ENCODE assay signal across 26 cellular contexts in the genomic region with DNA sequence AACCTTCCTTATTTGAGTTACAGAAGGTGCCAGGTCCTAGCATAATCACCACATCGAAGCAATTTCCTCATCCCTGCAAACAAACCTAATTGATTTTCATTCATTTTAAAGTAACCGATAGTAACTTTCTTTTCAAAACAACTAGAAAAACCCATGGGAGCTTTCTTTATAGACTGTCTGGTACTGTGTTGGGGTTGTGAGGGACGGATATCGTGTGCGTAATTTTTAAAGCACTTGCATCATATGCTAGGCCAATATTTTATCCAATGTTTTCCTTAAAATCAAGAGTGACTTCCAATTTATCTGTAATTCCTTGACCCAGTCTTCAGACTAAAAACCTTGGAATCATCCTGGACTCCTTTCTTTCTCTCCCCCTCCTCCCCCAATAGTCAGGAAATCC.
DNase-seq lines count a peak whose midpoint lies in the region; ATAC-seq, FAIRE-seq and TF ChIP-seq lines count a peak whose summit lies in the region.
"Had no signal": no experiment of that assay in that cellular context is flagged by ENCODE, and none has a peak within 500 bp of the region (broad histone marks: within the 10 kb centered on the region; RNA-seq: fewer than 3 reads in every experiment).

No MANE protein-coding gene starts in this region.

- no peak overlapping the region for H3K4me2 ChIP-seq in HepG2 (ENCODE audit: low read depth, low read length)
- H3K4me2 ChIP-seq: BLaER1 had no signal

- H3K9me3 Mint-ChIP-seq in nephron = no peaks in the 10 kb centered on the region
- H3K9me3 Mint-ChIP-seq: CD8-positive, alpha-beta memory T cell had no signal

- H3K36me3 Mint-ChIP-seq in nephron (ENCODE audit: low read depth) = no peaks in the 10 kb centered on the region
- H3K36me3 Mint-ChIP-seq: CD14-positive monocyte; CD4-positive, alpha-beta memory T cell; CD4-positive, CD25-positive, alpha-beta regulatory T cell; CD8-positive, alpha-beta memory T cell had no signal

- H3K9me3 ChIP-seq in HepG2 (ENCODE audit: low read length) = no peaks in the 10 kb centered on the region
- H3K9me3 ChIP-seq: BE2C, BLaER1 had no signal

- H3K4me3 Mint-ChIP-seq in nephron = no peak overlapping the region
- H3K4me3 Mint-ChIP-seq: CD4-positive, alpha-beta memory T cell; CD4-positive, CD25-positive, alpha-beta regulatory T cell; CD8-positive, alpha-beta memory T cell had no signal

- no peak for TF ChIP-seq CTCF in nephron (IDR thresholded peaks at IDR 0.05; ENCODE audit: unreplicated experiment in 3 of 3)
- no peak for TF ChIP-seq CTCF in HepG2 (CRISPR knock-in tag; IDR thresholded peaks at IDR 0.05)

- CTCF ChIA-PET in HepG2 (lab: Yijun Ruan, JAX; ENCODE audit: low intra/inter-chr PET ratio, low total read pairs) = no interaction called here

- no peak for TF ChIP-seq POLR2A in HepG2 (IDR thresholded peaks at IDR 0.05; ENCODE audit: insufficient read depth in 1 of 2, low read depth in 2 of 2, low read length in 2 of 2)

- H3K27me3 Mint-ChIP-seq in nephron (ENCODE audit: low read depth) = no peaks in the 10 kb centered on the region

- H3K4me1 Mint-ChIP-seq in nephron = peaks cover 53% of the 10 kb centered on the region
- H3K4me1 Mint-ChIP-seq: CD8-positive, alpha-beta memory T cell had no signal

- no peaks in the 10 kb centered on the region for H4K20me1 ChIP-seq in HepG2 (ENCODE audit: insufficient read depth, low read length)
- H4K20me1 ChIP-seq: BLaER1 had no signal

- no TSS peak for BruUV-seq in HepG2 (replicated peaks; lab: Mats Ljungman, UMichigan)

- no peaks in the 10 kb centered on the region for H3K79me2 ChIP-seq in HepG2 (ENCODE audit: insufficient read depth, low read length)

- no peak overlapping the region for H3K9ac ChIP-seq in HepG2 (ENCODE audit: insufficient read depth, low read depth, low read length)
- H3K9ac ChIP-seq: BLaER1 had no signal

- in situ Hi-C loops in HepG2 (cut with HindIII; ENCODE audit: extremely low pct_ligation_motif_present, low pct_unique_long_range_greater_than_20kb) = no loop called here

- no peak for TF ChIP-seq RAD21 in HepG2 (CRISPR knock-in tag; IDR thresholded peaks at IDR 0.05)

- no peaks in the 10 kb centered on the region for H3K4me1 ChIP-seq in HepG2 (ENCODE audit: insufficient read depth, low read length)

- ATAC-seq in sciatic nerve = peak; percentile 64
- no peak for ATAC-seq in HepG2
- ATAC-seq in HG03045 (IDR thresholded peaks at IDR 0.05; ENCODE audit: unreplicated experiment) = no peak
- ATAC-seq: GM12878 had no signal

- POLR2A ChIA-PET in HepG2 (lab: Yijun Ruan, JAX) = no interaction called here

- H3K36me3 ChIP-seq in HepG2 (replicated peaks in 1 of 2; ENCODE audit: control insufficient read depth in 1 of 2, insufficient read depth in 2 of 2, low read length in 2 of 2) = no peaks in the 10 kb centered on the region
- H3K36me3 ChIP-seq: BE2C, BLaER1 had no signal

- DNase-seq in sciatic nerve (ENCODE audit: low spot score) (no peak), HepG2 (ENCODE audit: low spot score) (no peak), HCEC 1CT (no peak)
- DNase-seq: 8988T; ACHN; BE2C; C1 segment of cervical spinal cord; CD4-positive, alpha-beta memory T cell; CD4-positive, CD25-positive, alpha-beta regulatory T cell; CD8-positive, alpha-beta memory T cell; COR-L47; DMS 273 treated with DMSO at 0.1 percent for 48 hours; DMS153; DMS53; DMS79; DND-41; EL; GDM1 had no signal

- no peak overlapping the region for H3K27ac ChIP-seq in HepG2 (ENCODE audit: extremely low read length, insufficient read depth, low read length)
- H3K27ac ChIP-seq: BLaER1 had no signal

- no peaks in the 10 kb centered on the region for H3K27me3 ChIP-seq in HepG2 (ENCODE audit: control insufficient read depth in 1 of 2, insufficient read depth in 2 of 2, low read length in 2 of 2)
- H3K27me3 ChIP-seq: BE2C, BLaER1 had no signal

- 6% methylated on average over 5 of the region's 5 CpGs for WGBS in HepG2 (ENCODE audit: low lambda C conversion rate)

- no peak for TF ChIP-seq EP300 in HepG2 (IDR thresholded peaks at IDR 0.05; ENCODE audit: low read depth in 2 of 2, low read length in 2 of 2)
- no peak for TF ChIP-seq EP300 in HepG2 (CRISPR knock-in tag; IDR thresholded peaks at IDR 0.05; ENCODE audit: borderline replicate concordance)

- FAIRE-seq in HepG2 (lab: Jason Lieb, UNC) = no peak
- FAIRE-seq: A204.1, GM12878, GM12892, GM18507 had no signal

- peak overlapping the region; percentile 4 to 66 (median 49) for H3K27ac Mint-ChIP-seq in nephron
- H3K27ac Mint-ChIP-seq: CD14-positive monocyte; CD8-positive, alpha-beta memory T cell had no signal

- intact Hi-C loops in sciatic nerve (cut with DNase I) (no loop called here), HepG2 (cut with micrococcal nuclease; ENCODE audit: unreplicated experiment) (no loop called here)

- no peak overlapping the region for H2AFZ ChIP-seq in HepG2 (ENCODE audit: low read length)

- no peak overlapping the region for H3K4me3 ChIP-seq in HepG2 (replicated peaks in 1 of 3; ENCODE audit: insufficient read depth in 1 of 3, low read depth in 2 of 3, low read length in 3 of 3)
- H3K4me3 ChIP-seq: BLaER1, GM12878 had no signal

TF ChIP-seq in HepG2, 621 proteins besides CTCF, POLR2A, EP300 and RAD21:
- TF ChIP-seq MXD1 (CRISPR knock-in tag; IDR thresholded peaks at IDR 0.05) = no peak
- no peak for TF ChIP-seq FOXC1 (CRISPR knock-in tag; IDR thresholded peaks at IDR 0.05; ENCODE audit: borderline replicate concordance)
- TF ChIP-seq, protein P1, sequence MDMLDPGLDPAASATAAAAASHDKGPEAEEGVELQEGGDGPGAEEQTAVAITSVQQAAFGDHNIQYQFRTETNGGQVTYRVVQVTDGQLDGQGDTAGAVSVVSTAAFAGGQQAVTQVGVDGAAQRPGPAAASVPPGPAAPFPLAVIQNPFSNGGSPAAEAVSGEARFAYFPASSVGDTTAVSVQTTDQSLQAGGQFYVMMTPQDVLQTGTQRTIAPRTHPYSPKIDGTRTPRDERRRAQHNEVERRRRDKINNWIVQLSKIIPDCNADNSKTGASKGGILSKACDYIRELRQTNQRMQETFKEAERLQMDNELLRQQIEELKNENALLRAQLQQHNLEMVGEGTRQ (IDR thresholded peaks at IDR 0.05; ENCODE audit: low read depth, low read length) = no peak
- TF ChIP-seq, protein P1 (CRISPR knock-in tag; IDR thresholded peaks at IDR 0.05; ENCODE audit: borderline replicate concordance) = no peak
- no peak for TF ChIP-seq ZNF33A (CRISPR knock-in tag; IDR thresholded peaks at IDR 0.05; ENCODE audit: borderline replicate concordance)
- TF ChIP-seq XBP1 (CRISPR knock-in tag; IDR thresholded peaks at IDR 0.05) = no peak
- no peak for TF ChIP-seq CREBL2 (CRISPR knock-in tag; IDR thresholded peaks at IDR 0.05; ENCODE audit: borderline replicate concordance)
- TF ChIP-seq ZBTB8A (CRISPR knock-in tag; IDR thresholded peaks at IDR 0.05; ENCODE audit: borderline replicate concordance, low read depth) = no peak
- no peak for TF ChIP-seq ZFP36 (IDR thresholded peaks at IDR 0.05; ENCODE audit: borderline replicate concordance, low read depth, low read length, partially characterized antibody)
- no peak for TF ChIP-seq ZNF12 (CRISPR knock-in tag; IDR thresholded peaks at IDR 0.05)
- no peak for TF ChIP-seq ZEB1 (IDR thresholded peaks at IDR 0.05; ENCODE audit: insufficient replicate concordance, low read depth)
